11 cellular contexts compared by ENCODE assay signal in the genomic region with DNA sequence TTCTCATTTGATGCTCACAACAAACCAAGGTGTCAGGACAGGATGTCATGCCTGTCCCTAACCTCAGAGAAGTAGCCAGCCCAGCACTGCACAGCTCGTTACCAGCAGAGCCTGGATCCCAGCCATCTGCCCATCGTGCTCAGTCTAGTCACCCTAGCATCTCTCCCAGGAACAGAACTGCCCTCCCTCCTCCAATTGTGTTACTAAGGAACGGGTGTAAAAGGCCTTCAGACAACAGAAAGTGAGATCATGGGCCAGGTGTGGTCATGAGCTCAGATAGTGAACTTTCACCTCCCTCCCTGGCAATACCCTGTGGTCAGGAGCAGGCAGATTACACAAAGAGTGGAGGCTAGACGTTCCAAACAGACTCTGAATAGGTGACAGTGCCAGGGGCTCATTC.
DNase-seq lines count a peak whose midpoint lies in the region; ATAC-seq, FAIRE-seq and TF ChIP-seq lines count a peak whose summit lies in the region.
"Had no signal": no experiment of that assay in that cellular context is flagged by ENCODE, and none has a peak within 500 bp of the region (broad histone marks: within the 10 kb centered on the region; RNA-seq: fewer than 3 reads in every experiment).

No MANE protein-coding gene starts in this region.

- TF ChIP-seq CTCF in kidney epithelial cell (IDR thresholded peaks at IDR 0.05; ENCODE audit: insufficient read depth, low read length, poor library complexity, severe bottlenecking): no peak

- no peaks in the 10 kb centered on the region for H3K36me3 Mint-ChIP-seq in activated naive CD4-positive, alpha-beta T cell treated with anti-CD3 and anti-CD28 coated beads, Interleukin-2, amount 50 U/mL, for 72 hours
- no peaks in the 10 kb centered on the region for H3K36me3 Mint-ChIP-seq in naive thymus-derived CD8-positive, alpha-beta T cell
- H3K36me3 Mint-ChIP-seq in T-cell: no peaks in the 10 kb centered on the region

- DNase-seq in activated naive CD4-positive, alpha-beta T cell treated with anti-CD3 and anti-CD28 coated beads, Interleukin-2, amount 50 U/mL, for 72 hours (ENCODE audit: low spot score in 2 of 2): peak in 1 of 2 donors; percentile 39
- no peak for DNase-seq in activated naive CD4-positive, alpha-beta T cell treated with anti-CD3 and anti-CD28 coated beads, Interleukin-2, amount 50 U/mL, for 16 hours
- DNase-seq in SHP77 (lab: John Stamatoyannopoulos, UW) (peak; percentile 80 to 84), kidney epithelial cell (ENCODE audit: low read depth) (peak; percentile 74), urothelium cell line (ENCODE audit: low spot score) (peak; percentile 49), T-cell (no peak)
- no peak for DNase-seq in naive thymus-derived CD8-positive, alpha-beta T cell
- DNase-seq: BE2C, NCI-H2171 treated with DMSO at 0.1 percent for 48 hours had no signal

- H3K4me3 ChIP-seq in kidney epithelial cell (ENCODE audit: low read depth, low read length): no peak overlapping the region

- FAIRE-seq in urothelium cell line (lab: Jason Lieb, UNC): peak; percentile 74
- FAIRE-seq: HTR-8/SVneo had no signal

- no peaks in the 10 kb centered on the region for H3K36me3 ChIP-seq in kidney epithelial cell (ENCODE audit: control insufficient read depth, insufficient read depth, low read length)
- H3K36me3 ChIP-seq: BE2C had no signal

- no peaks in the 10 kb centered on the region for H3K27me3 ChIP-seq in kidney epithelial cell (ENCODE audit: control insufficient read depth, insufficient read depth, low read length)
- H3K27me3 ChIP-seq: BE2C had no signal

- CTCF ChIA-PET in T-cell (lab: Charles Lee): no interaction called here

- H3K27ac Mint-ChIP-seq in activated naive CD4-positive, alpha-beta T cell treated with anti-CD3 and anti-CD28 coated beads, Interleukin-2, amount 50 U/mL, for 72 hours: no peak overlapping the region
- H3K27ac Mint-ChIP-seq in naive thymus-derived CD8-positive, alpha-beta T cell: peak overlapping the region in 4 of 10 donors; percentile 41 to 82 (median 55)
- H3K27ac Mint-ChIP-seq in T-cell: no peak overlapping the region

- H3K9me3 Mint-ChIP-seq in activated naive CD4-positive, alpha-beta T cell treated with anti-CD3 and anti-CD28 coated beads, Interleukin-2, amount 50 U/mL, for 72 hours: no peaks in the 10 kb centered on the region
- H3K9me3 Mint-ChIP-seq in naive thymus-derived CD8-positive, alpha-beta T cell: no peaks in the 10 kb centered on the region
- no peaks in the 10 kb centered on the region for H3K9me3 Mint-ChIP-seq in T-cell

- peak; percentile 68 to 81 for ATAC-seq in activated naive CD4-positive, alpha-beta T cell treated with anti-CD3 and anti-CD28 coated beads, Interleukin-2, amount 50 U/mL, for 72 hours
- ATAC-seq in naive thymus-derived CD8-positive, alpha-beta T cell: no peak
- no peak for ATAC-seq in HG03439 (IDR thresholded peaks at IDR 0.05; ENCODE audit: unreplicated experiment)
- ATAC-seq in T-cell (replicated peaks in 1 of 4): no peak

- H3K4me3 Mint-ChIP-seq in naive thymus-derived CD8-positive, alpha-beta T cell: no peak overlapping the region
- H3K4me3 Mint-ChIP-seq in T-cell: no peak overlapping the region

- no peaks in the 10 kb centered on the region for H3K27me3 Mint-ChIP-seq in naive thymus-derived CD8-positive, alpha-beta T cell
- no peaks in the 10 kb centered on the region for H3K27me3 Mint-ChIP-seq in T-cell

- H3K4me1 Mint-ChIP-seq in naive thymus-derived CD8-positive, alpha-beta T cell: peaks cover 3 to 17% (median 5%) of the 10 kb centered on the region in 4 donors
- H3K4me1 Mint-ChIP-seq in T-cell: peaks cover 0 to 7% (median 6%) of the 10 kb centered on the region in 3 donors

- POLR2A ChIA-PET in naive thymus-derived CD8-positive, alpha-beta T cell (lab: Charles Lee): interaction anchor here (1.6 kb wide), 1 partner anchor 19 kb away, joined by 4 read pairs; no protein-coding TSS in a partner anchor
- POLR2A ChIA-PET in T-cell (lab: Charles Lee): interaction anchor here in 1 of 2 donors (0.6 kb wide), 1 partner anchor 74 kb away, joined by 3 read pairs; no protein-coding TSS in a partner anchor

Comparison
In these comparisons a context has a peak if more than half of its experiments do, and no peak if none do; other contexts are left out.
1. ATAC-seq: peak in activated naive CD4-positive, alpha-beta T cell treated with anti-CD3 and anti-CD28 coated beads, Interleukin-2, amount 50 U/mL, for 72 hours (2 of 2); none in naive thymus-derived CD8-positive, alpha-beta T cell (0 of 2), HG03439 (single experiment) and T-cell (0 of 4).
2. DNase-seq: peak in SHP77 (2 of 2), kidney epithelial cell (single experiment) and urothelium cell line (single experiment); none in activated naive CD4-positive, alpha-beta T cell treated with anti-CD3 and anti-CD28 coated beads, Interleukin-2, amount 50 U/mL, for 16 hours (single experiment), naive thymus-derived CD8-positive, alpha-beta T cell (0 of 10) and T-cell (0 of 34).